ENCODE assay signal across 27 cellular contexts in genomic region chr9:18059043-18059442, GRCh38.
DNase-seq lines count a peak whose midpoint lies in the region; ATAC-seq and TF ChIP-seq lines count a peak whose summit lies in the region.
"Had no signal": no experiment of that assay in that cellular context is flagged by ENCODE, and none has a peak within 500 bp of the region (broad histone marks: within the 10 kb centered on the region; RNA-seq: fewer than 3 reads in every experiment).

No MANE protein-coding gene starts in this region.

- H3K9me3 ChIP-seq in Loucy (ENCODE audit: insufficient read depth, low read depth, low read length) = no peaks in the 10 kb centered on the region
- no peaks in the 10 kb centered on the region for H3K9me3 ChIP-seq in colonic mucosa
- H3K9me3 ChIP-seq in left lung = no peaks in the 10 kb centered on the region
- H3K9me3 ChIP-seq in uterus = no peaks in the 10 kb centered on the region
- H3K9me3 ChIP-seq: A549; BLaER1 treated with 17β-estradiol and CSF1 and Interleukin-3, amounts not matched to agents 10 nM and 100 nM; Peyer's patch had no signal

- H3K36me3 ChIP-seq in Loucy (ENCODE audit: insufficient read depth, low read length) (no peaks in the 10 kb centered on the region), colonic mucosa (no peaks in the 10 kb centered on the region), left lung (no peaks in the 10 kb centered on the region), uterus (no peaks in the 10 kb centered on the region)
- H3K36me3 ChIP-seq: BLaER1 treated with 17β-estradiol and CSF1 and Interleukin-3, amounts not matched to agents 10 nM and 100 nM; Peyer's patch had no signal

- intact Hi-C loops in colonic mucosa (cut with DNase I) (loop anchor here (10.0 kb wide), 1 partner anchor 154 kb away; no protein-coding TSS in a partner anchor), left lung (cut with DNase I) (no loop called here), uterus (cut with DNase I; ENCODE audit: low total_unique reads) (no loop called here)

- H3K79me2 ChIP-seq in Loucy (ENCODE audit: insufficient read depth, low read length) = no peaks in the 10 kb centered on the region

- peaks cover 61% of the 10 kb centered on the region for H3K4me1 ChIP-seq in Loucy (ENCODE audit: insufficient read depth, low read length, poor library complexity, severe bottlenecking)
- H3K4me1 ChIP-seq in colonic mucosa = peaks cover 4% of the 10 kb centered on the region
- H3K4me1 ChIP-seq in left lung = no peaks in the 10 kb centered on the region
- peaks cover 0 to 8% of the 10 kb centered on the region in 2 donors for H3K4me1 ChIP-seq in uterus
- H3K4me1 ChIP-seq: A549 had no signal

- ATAC-seq in left lung = peak; percentile 61
- ATAC-seq: A549 had no signal

- H2AFZ ChIP-seq in Loucy (ENCODE audit: low read length) = no peak overlapping the region

- no peaks in the 10 kb centered on the region for H4K20me1 ChIP-seq in Loucy (ENCODE audit: insufficient read depth, low read length, poor library complexity, severe bottlenecking)
- H4K20me1 ChIP-seq: BLaER1 treated with 17β-estradiol and CSF1 and Interleukin-3, amounts not matched to agents 10 nM and 100 nM had no signal

- H3K9ac ChIP-seq in Loucy (ENCODE audit: low read depth, low read length, poor library complexity, severe bottlenecking) = no peak overlapping the region
- peak overlapping the region in 1 of 2 donors; percentile 6 for H3K9ac ChIP-seq in colonic mucosa (ENCODE audit: low read depth in 2 of 2, low read length in 2 of 2)
- H3K9ac ChIP-seq: BLaER1 treated with 17β-estradiol and CSF1 and Interleukin-3, amounts not matched to agents 10 nM and 100 nM had no signal

- no peaks in the 10 kb centered on the region for H3K27me3 ChIP-seq in Loucy (ENCODE audit: insufficient read depth, low read length, poor library complexity, severe bottlenecking)
- H3K27me3 ChIP-seq in colonic mucosa = no peaks in the 10 kb centered on the region
- H3K27me3 ChIP-seq in left lung = no peaks in the 10 kb centered on the region
- H3K27me3 ChIP-seq in uterus = no peaks in the 10 kb centered on the region
- H3K27me3 ChIP-seq: BLaER1 treated with 17β-estradiol and CSF1 and Interleukin-3, amounts not matched to agents 10 nM and 100 nM; Peyer's patch had no signal

- H3K4me3 ChIP-seq in Loucy (ENCODE audit: low read length, poor library complexity, severe bottlenecking) = peak overlapping the region; percentile 31
- H3K4me3 ChIP-seq in colonic mucosa = no peak overlapping the region
- H3K4me3 ChIP-seq in left lung = no peak overlapping the region
- H3K4me3 ChIP-seq in uterus = no peak overlapping the region
- H3K4me3 ChIP-seq: A549; BLaER1 treated with 17β-estradiol and CSF1 and Interleukin-3, amounts not matched to agents 10 nM and 100 nM; Peyer's patch; SK-N-MC had no signal

- peak overlapping the region; percentile 62 for H3K4me2 ChIP-seq in Loucy (ENCODE audit: low read depth, low read length, poor library complexity, severe bottlenecking)
- H3K4me2 ChIP-seq: A549; BLaER1 treated with 17β-estradiol and CSF1 and Interleukin-3, amounts not matched to agents 10 nM and 100 nM had no signal

- H3F3A ChIP-seq in Loucy (ENCODE audit: low read depth) = peaks cover 6% of the 10 kb centered on the region; the same call in 1 of the 2 replicates

- peak overlapping the region; percentile 60 for H3K27ac ChIP-seq in colonic mucosa
- H3K27ac ChIP-seq in left lung = no peak overlapping the region
- peak overlapping the region; percentile 47 to 73 for H3K27ac ChIP-seq in uterus
- H3K27ac ChIP-seq: A549; BLaER1 treated with 17β-estradiol and CSF1 and Interleukin-3, amounts not matched to agents 10 nM and 100 nM; HL-60; Peyer's patch; SK-N-MC had no signal

- TF ChIP-seq POLR2A in uterus (IDR thresholded peaks at IDR 0.05) = no peak

- DNase-seq in colonic mucosa = no peak
- no peak for DNase-seq in left lung
- no peak for DNase-seq in uterus
- no peak for DNase-seq in activated gamma-delta T cell (lab: John Stamatoyannopoulos, UW)
- no peak for DNase-seq in foreskin melanocyte
- DNase-seq in NCI-H524 (lab: John Stamatoyannopoulos, UW) = no peak
- DNase-seq: AML-193; CD4-positive, alpha-beta T cell; DMS53; GOT3; HCEC 1CT; Karpas-422; MV-4-11; NCI-H1105 treated with DMSO at 0.1 percent for 48 hours; NCI-H146; NCI-H1930; NCI-H2107; NCI-H446; NCI-H526; NCI-H82; Peyer's patch; SIG-M5 had no signal

- TF ChIP-seq CTCF in Loucy (conservative IDR thresholded peaks at IDR 0.05; ENCODE audit: low read length) (no peak), colonic mucosa (IDR thresholded peaks at IDR 0.05) (no peak), left lung (IDR thresholded peaks at IDR 0.05) (no peak), uterus (IDR thresholded peaks at IDR 0.05) (no peak)

- H3K9me2 ChIP-seq in Loucy (replicated peaks; ENCODE audit: low read depth, low read length) = no peaks in the 10 kb centered on the region

Comparison
In these comparisons a context has a peak if more than half of its experiments do, and no peak if none do; other contexts are left out.
1. H3K27ac ChIP-seq: peak in colonic mucosa (single experiment) and uterus (2 of 2); none in left lung (0 of 2).